Comparison of ENCODE assay signal across 8 cellular contexts in the genomic region with DNA sequence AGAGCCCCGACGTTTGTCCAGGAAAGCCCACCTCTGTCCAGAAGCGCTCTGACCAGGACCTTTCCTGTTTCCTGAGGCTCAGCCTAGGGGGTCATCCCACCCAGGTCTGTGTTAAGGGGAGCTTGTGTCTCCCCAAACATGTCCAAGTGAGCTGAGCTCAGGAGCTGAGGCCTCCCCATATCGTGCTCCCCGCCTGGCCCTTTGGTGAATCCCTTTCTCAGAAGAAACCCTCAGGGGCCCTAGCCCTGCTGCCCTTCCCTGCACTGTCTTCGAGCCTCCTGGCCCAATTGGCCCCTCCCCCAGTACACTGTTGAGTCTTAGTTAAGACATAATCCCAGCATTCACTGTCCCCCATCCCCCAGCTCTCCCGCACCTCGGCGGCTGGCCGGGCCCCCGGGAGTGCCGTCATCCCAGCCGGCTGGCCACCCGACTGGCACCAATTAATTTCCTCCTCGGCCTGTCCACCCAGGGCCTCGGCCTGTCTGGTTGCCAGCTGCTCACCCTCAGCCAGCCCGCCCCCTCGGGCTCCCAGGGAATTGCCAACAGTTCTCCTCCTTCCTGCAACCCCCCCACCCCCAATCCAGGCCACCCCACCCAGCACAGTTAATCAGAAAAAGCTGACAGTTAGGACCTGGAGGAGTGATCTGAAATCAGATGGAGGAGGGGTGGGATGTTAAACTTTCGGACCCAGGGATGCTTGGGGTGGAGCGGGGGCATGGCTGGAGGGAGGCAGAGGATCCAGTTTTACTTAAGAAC. TPM values are rescaled to one million over a fixed set of nuclear protein-coding genes. Genes with fewer than 3 reads are reported as not detected.
DNase-seq lines count a peak whose midpoint lies in the region; ATAC-seq and TF ChIP-seq lines count a peak whose summit lies in the region.

No MANE protein-coding gene starts in this region.

- H3K4me3 Mint-ChIP-seq in stimulated activated naive B cell treated with anti-CD40 and anti-IgM and Interleukin-4, amounts not matched to agents 10 μg/mL and 1 μg/mL and 100 μg/mL, for 72 hours = peak overlapping the region; percentile 67 to 85

- no peak for TF ChIP-seq CTCF in DOHH2 (IDR thresholded peaks at IDR 0.05; ENCODE audit: low read depth, low read length, poor library complexity, severe bottlenecking)
- TF ChIP-seq CTCF in right lobe of liver (IDR thresholded peaks at IDR 0.05) = no peak

- H3K27me3 Mint-ChIP-seq in stimulated activated naive B cell treated with anti-CD40 and anti-IgM and Interleukin-4, amounts not matched to agents 10 μg/mL and 1 μg/mL and 100 μg/mL, for 72 hours = no peaks in the 10 kb centered on the region

- no peaks in the 10 kb centered on the region for H3K79me2 ChIP-seq in DOHH2 (ENCODE audit: control insufficient read depth, low read length)

- no peaks in the 10 kb centered on the region for H3K9me3 Mint-ChIP-seq in stimulated activated naive B cell treated with anti-CD40 and anti-IgM and Interleukin-4, amounts not matched to agents 10 μg/mL and 1 μg/mL and 100 μg/mL, for 72 hours

- H3K27ac Mint-ChIP-seq in stimulated activated naive B cell treated with anti-CD40 and anti-IgM and Interleukin-4, amounts not matched to agents 10 μg/mL and 1 μg/mL and 100 μg/mL, for 72 hours = peak overlapping the region; percentile 78

- no peaks in the 10 kb centered on the region for H3K9me3 ChIP-seq in DOHH2 (ENCODE audit: control insufficient read depth, insufficient read depth, low read length)
- no peaks in the 10 kb centered on the region for H3K9me3 ChIP-seq in ectodermal cell (ENCODE audit: control insufficient read depth, low read length)
- H3K9me3 ChIP-seq in right lobe of liver = no peaks in the 10 kb centered on the region

- ATAC-seq in right lobe of liver (peak in 1 of 4 donors; percentile 2), HG03097 (IDR thresholded peaks at IDR 0.05; ENCODE audit: low FRiP score, unreplicated experiment) (no peak), HG03565 (IDR thresholded peaks at IDR 0.05; ENCODE audit: unreplicated experiment) (no peak)
- ATAC-seq in stimulated activated naive B cell treated with anti-CD40 and anti-IgM and Interleukin-4, amounts not matched to agents 10 μg/mL and 1 μg/mL and 100 μg/mL, for 72 hours (replicated peaks) = peak; percentile 33 to 34

- intact Hi-C loops in right lobe of liver (cut with DNase I) = no loop called here

- no peaks in the 10 kb centered on the region for H4K20me1 ChIP-seq in DOHH2 (ENCODE audit: control insufficient read depth, insufficient read depth, low read depth, low read length)

- WGBS in ectodermal cell, 2 experiments = 1% methylated on average over 20 of the region's 20 CpGs
- WGBS in right lobe of liver (ENCODE audit: insufficient coverage, low coverage, low lambda C conversion rate, missing lambda C conversion rate) = 36% methylated on average over 15 of the region's 20 CpGs

- TF ChIP-seq POLR2A in right lobe of liver (IDR thresholded peaks at IDR 0.05) = no peak

- H3K27ac ChIP-seq in DOHH2 (ENCODE audit: low read depth, low read length) = peak overlapping the region; percentile 91
- peak overlapping the region; percentile 95 for H3K27ac ChIP-seq in ectodermal cell (ENCODE audit: insufficient read depth, low read depth, low read length, poor library complexity, severe bottlenecking)
- H3K27ac ChIP-seq in right lobe of liver = peak overlapping the region; percentile 82 to 88 (median 88)

- peaks cover 77% of the 10 kb centered on the region for H3K4me1 ChIP-seq in DOHH2 (ENCODE audit: control insufficient read depth, low read length)
- peaks cover 24% of the 10 kb centered on the region for H3K4me1 ChIP-seq in ectodermal cell (ENCODE audit: control insufficient read depth, insufficient read depth, low read length)
- H3K4me1 ChIP-seq in right lobe of liver = peaks cover 0 to 34% (median 11%) of the 10 kb centered on the region in 4 donors

- H3K27me3 ChIP-seq in DOHH2 (ENCODE audit: control insufficient read depth, low read length) (no peaks in the 10 kb centered on the region), ectodermal cell (ENCODE audit: control insufficient read depth, insufficient read depth, low read length, poor library complexity, severe bottlenecking) (no peaks in the 10 kb centered on the region), right lobe of liver (no peaks in the 10 kb centered on the region)

- H3K4me3 ChIP-seq in DOHH2 (ENCODE audit: low read length) (peak overlapping the region; percentile 85), ectodermal cell (ENCODE audit: insufficient read depth, low read depth, low read length) (peak overlapping the region; percentile 28), right lobe of liver (peak overlapping the region in 1 of 3 donors; percentile 56)

- H3K9me2 ChIP-seq in DOHH2 (replicated peaks; ENCODE audit: control insufficient read depth, low read length) = no peaks in the 10 kb centered on the region

- peak overlapping the region; percentile 100 for H3K4me2 ChIP-seq in DOHH2 (ENCODE audit: low read length)

- peaks cover 2 to 3% of the 10 kb centered on the region in 2 donors for H3K36me3 Mint-ChIP-seq in stimulated activated naive B cell treated with anti-CD40 and anti-IgM and Interleukin-4, amounts not matched to agents 10 μg/mL and 1 μg/mL and 100 μg/mL, for 72 hours

- H3K4me1 Mint-ChIP-seq in stimulated activated naive B cell treated with anti-CD40 and anti-IgM and Interleukin-4, amounts not matched to agents 10 μg/mL and 1 μg/mL and 100 μg/mL, for 72 hours = peaks cover 37 to 81% of the 10 kb centered on the region in 2 donors

- peaks cover 48% of the 10 kb centered on the region for H3F3A ChIP-seq in DOHH2 (ENCODE audit: control insufficient read depth, insufficient read depth)

- DNase-seq in NAMALWA (ENCODE audit: low spot score) (peak; percentile 35), right lobe of liver (peak; percentile 62 to 71 (median 68))
- DNase-seq in activated CD4-positive, alpha-beta T cell treated with anti-CD3 and anti-CD28 coated beads for 1 hour = peak; percentile 14
- DNase-seq in stimulated activated naive B cell treated with anti-CD40 and anti-IgM and Interleukin-4, amounts not matched to agents 10 μg/mL and 1 μg/mL and 100 μg/mL, for 72 hours = peak; percentile 47

- no peaks in the 10 kb centered on the region for H3K36me3 ChIP-seq in DOHH2 (ENCODE audit: control insufficient read depth, low read length)
- no peaks in the 10 kb centered on the region for H3K36me3 ChIP-seq in ectodermal cell (ENCODE audit: control insufficient read depth, insufficient read depth, low read length)
- no peaks in the 10 kb centered on the region for H3K36me3 ChIP-seq in right lobe of liver

RNA-seq across cellular contexts. Expression of gene IER2, which starts 13.6 kb away (rescaled TPM):
- polyA plus RNA-seq in ectodermal cell (2013, experiment 1 of 4) = 77.9 TPM
- 70.4 TPM for polyA plus RNA-seq in ectodermal cell (2013, experiment 2 of 4)
- 54.1 TPM for polyA plus RNA-seq in ectodermal cell (2013, experiment 3 of 4)
- 54.6 TPM for polyA plus RNA-seq in ectodermal cell (2013, experiment 4 of 4)
- total RNA-seq in right lobe of liver = 10 to 100 TPM; 19.1 to 86.6 (median 23.8) TPM

RNA-seq across cellular contexts. Expression of gene STX10, which starts 13.6 kb away (rescaled TPM):
- polyA plus RNA-seq in ectodermal cell (2013, experiment 1 of 4) = 37.9 TPM
- 32.1 TPM for polyA plus RNA-seq in ectodermal cell (2013, experiment 2 of 4)
- polyA plus RNA-seq in ectodermal cell (2013, experiment 3 of 4) = 39.2 TPM
- 38.1 TPM for polyA plus RNA-seq in ectodermal cell (2013, experiment 4 of 4)
- 10 to 100 TPM; 18.2 to 41.5 (median 23.4) TPM for total RNA-seq in right lobe of liver

RNA-seq across cellular contexts. Expression of gene NACC1, which starts 45.7 kb away (rescaled TPM):
- 124 TPM for polyA plus RNA-seq in ectodermal cell (2013, experiment 1 of 4)
- polyA plus RNA-seq in ectodermal cell (2013, experiment 2 of 4) = 149 TPM
- 79.0 TPM for polyA plus RNA-seq in ectodermal cell (2013, experiment 3 of 4)
- polyA plus RNA-seq in ectodermal cell (2013, experiment 4 of 4) = 86.2 TPM
- 10 to 100 TPM; 19.2 to 30.3 (median 26.4) TPM for total RNA-seq in right lobe of liver

RNA-seq across cellular contexts. Expression of gene TRMT1, which starts 47.2 kb away (rescaled TPM):
- polyA plus RNA-seq in ectodermal cell (2013, experiment 1 of 4) = 46.9 TPM
- 41.7 TPM for polyA plus RNA-seq in ectodermal cell (2013, experiment 2 of 4)
- 34.4 TPM for polyA plus RNA-seq in ectodermal cell (2013, experiment 3 of 4)
- polyA plus RNA-seq in ectodermal cell (2013, experiment 4 of 4) = 38.1 TPM
- total RNA-seq in right lobe of liver = 10 to 100 TPM; 15.0 to 20.5 (median 17.2) TPM

Comparison
In these comparisons a context has a peak if more than half of its experiments do, and no peak if none do; other contexts are left out.
1. DNase-seq: peak in every context shown above with its lines; median percentile 68 in right lobe of liver; 47 in stimulated activated naive B cell treated with anti-CD40 and anti-IgM and Interleukin-4, amounts not matched to agents 10 μg/mL and 1 μg/mL and 100 μg/mL, for 72 hours; 35 in NAMALWA; 14 in activated CD4-positive, alpha-beta T cell treated with anti-CD3 and anti-CD28 coated beads for 1 hour.
2. ATAC-seq: peak in stimulated activated naive B cell treated with anti-CD40 and anti-IgM and Interleukin-4, amounts not matched to agents 10 μg/mL and 1 μg/mL and 100 μg/mL, for 72 hours (2 of 2); none in HG03097 (single experiment) and HG03565 (single experiment).
3. Peak in every context shown above with its lines, with median percentiles within 50 percentile points of each other: H3K27ac ChIP-seq.